ENCODE assay signal across 10 cellular contexts in the genomic region with DNA sequence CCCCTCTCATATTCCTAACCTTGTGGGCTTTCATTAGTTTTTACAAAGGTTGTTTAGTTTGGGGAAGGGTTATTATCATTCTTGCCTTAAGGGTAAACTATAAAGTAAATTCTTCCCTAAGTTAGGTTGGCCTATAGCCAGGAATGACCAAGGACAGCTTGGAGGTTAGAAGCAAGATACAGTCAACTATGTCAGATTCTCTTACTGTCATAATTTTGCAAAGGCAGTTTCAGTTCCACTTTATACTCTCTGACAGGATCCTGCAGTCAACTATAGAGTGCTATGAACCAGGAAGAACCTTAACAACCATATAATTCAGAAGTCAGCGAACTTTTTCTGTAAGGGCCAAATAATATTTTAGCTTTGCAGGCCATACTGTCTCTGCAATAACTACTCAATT.
DNase-seq lines count a peak whose midpoint lies in the region; ATAC-seq lines count a peak whose summit lies in the region.
"Had no signal": no experiment of that assay in that cellular context is flagged by ENCODE, and none has a peak within 500 bp of the region (broad histone marks: within the 10 kb centered on the region; RNA-seq: fewer than 3 reads in every experiment).

No MANE protein-coding gene starts in this region.

- intact Hi-C loops in sciatic nerve (cut with DNase I) = no loop called here

- DNase-seq in sciatic nerve (ENCODE audit: low spot score) (no peak), HT-29 (ENCODE audit: low spot score) (no peak), DMS79 treated with DMSO at 0.1 percent for 48 hours (lab: John Stamatoyannopoulos, UW) (no peak), NCI-H82 treated with DMSO at 0.1 percent for 48 hours (lab: John Stamatoyannopoulos, UW; ENCODE audit: unreplicated experiment) (no peak)
- DNase-seq: NCI-H526; stimulated activated naive CD8-positive, alpha-beta T cell treated with anti-CD3 and anti-CD28 coated beads, Interleukin-15, amount 100 ng/mL, for 72 hours had no signal

- ATAC-seq in GM19035 (IDR thresholded peaks at IDR 0.05; ENCODE audit: unreplicated experiment) (peak; percentile 99), HG02623 (IDR thresholded peaks at IDR 0.05; ENCODE audit: unreplicated experiment) (peak; percentile 100), HG03520 (IDR thresholded peaks at IDR 0.05; ENCODE audit: unreplicated experiment) (peak; percentile 98), sciatic nerve (peak; percentile 42)
- ATAC-seq: stimulated activated naive CD8-positive, alpha-beta T cell treated with anti-CD3 and anti-CD28 coated beads, Interleukin-15, amount 100 ng/mL, for 72 hours; WTC11 had no signal

Comparison
In these comparisons a context has a peak if more than half of its experiments do, and no peak if none do; other contexts are left out.
1. ATAC-seq: peak in every context shown above with its lines; median percentile 100 in HG02623; 99 in GM19035; 98 in HG03520; 42 in sciatic nerve.